ENCODE assay signal across 8 cellular contexts in the genomic region with DNA sequence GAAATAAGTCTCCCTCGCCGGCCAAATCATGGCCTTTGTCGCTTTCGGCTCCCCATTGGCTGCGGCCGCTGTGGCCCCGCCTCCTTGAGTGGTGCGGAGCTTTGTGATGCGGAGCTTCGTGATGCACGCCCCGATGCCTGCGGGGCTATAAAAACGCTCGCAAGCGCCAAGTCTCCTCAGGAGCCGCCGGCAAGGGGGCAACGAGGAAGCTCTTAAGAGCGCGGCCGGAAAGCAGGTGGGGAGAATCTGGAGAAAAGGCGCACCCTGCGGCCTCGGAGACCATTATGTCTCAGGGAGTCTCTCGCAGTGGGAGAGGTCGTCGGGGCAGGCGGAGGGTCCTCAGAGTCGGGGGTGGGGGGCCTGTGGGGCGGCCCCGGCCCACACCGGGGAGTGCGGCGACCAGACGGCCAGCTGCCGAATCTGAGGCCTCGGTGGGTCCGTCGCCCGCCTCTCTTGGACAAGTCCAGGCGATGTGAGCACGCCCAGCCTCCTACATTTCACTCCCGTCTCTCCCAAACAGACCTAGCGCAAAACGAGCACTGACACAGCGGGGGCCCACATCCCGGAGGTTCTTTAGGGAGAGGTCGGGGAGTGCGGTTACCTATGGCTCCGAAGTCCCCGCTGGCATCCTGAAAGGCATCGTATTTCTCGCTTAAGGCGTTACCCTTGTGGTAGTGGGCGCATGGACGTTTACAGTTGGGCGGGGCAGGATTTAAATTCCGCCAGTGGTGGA. TPM values are rescaled to one million over a fixed set of nuclear protein-coding genes. Genes with fewer than 3 reads are reported as not detected.
DNase-seq lines count a peak whose midpoint lies in the region; ATAC-seq and TF ChIP-seq lines count a peak whose summit lies in the region.

A gene with protein sequence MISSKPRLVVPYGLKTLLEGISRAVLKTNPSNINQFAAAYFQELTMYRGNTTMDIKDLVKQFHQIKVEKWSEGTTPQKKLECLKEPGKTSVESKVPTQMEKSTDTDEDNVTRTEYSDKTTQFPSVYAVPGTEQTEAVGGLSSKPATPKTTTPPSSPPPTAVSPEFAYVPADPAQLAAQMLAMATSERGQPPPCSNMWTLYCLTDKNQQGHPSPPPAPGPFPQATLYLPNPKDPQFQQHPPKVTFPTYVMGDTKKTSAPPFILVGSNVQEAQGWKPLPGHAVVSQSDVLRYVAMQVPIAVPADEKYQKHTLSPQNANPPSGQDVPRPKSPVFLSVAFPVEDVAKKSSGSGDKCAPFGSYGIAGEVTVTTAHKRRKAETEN (plus strand): TSS at position 179 of the 733 bp plus-strand sequence. CDS start 4,053 bp downstream, outside the sequence.

- intact Hi-C loops in CD4-positive, alpha-beta memory T cell (cut with micrococcal nuclease): loop anchor here (5.0 kb wide), 1 partner anchor 312 kb away; no protein-coding TSS in a partner anchor
- intact Hi-C loops in Right ventricle myocardium inferior (cut with DNase I): no loop called here

- no peaks in the 10 kb centered on the region for H3K36me3 ChIP-seq in CD4-positive, alpha-beta memory T cell (ENCODE audit: insufficient read depth, low read length)

- peak within 1 kb of the TSS; percentile 86 to 98 (median 92) for H3K4me3 Mint-ChIP-seq in CD4-positive, alpha-beta memory T cell
- H3K4me3 Mint-ChIP-seq in osteocyte (ENCODE audit: unreplicated experiment): peak within 1 kb of the TSS; percentile 91

- H3K27ac Mint-ChIP-seq in CD4-positive, alpha-beta memory T cell: peak within 1 kb of the TSS; percentile 79 to 94 (median 87)
- peak within 1 kb of the TSS; percentile 95 for H3K27ac Mint-ChIP-seq in osteocyte (ENCODE audit: unreplicated experiment)

- CTCF ChIA-PET in CD4-positive, alpha-beta memory T cell (lab: Charles Lee; ENCODE audit: partially characterized antibody): interaction anchor here (0.9 kb wide), 1 partner anchor 20 kb away, joined by 3 read pairs; no protein-coding TSS in a partner anchor

- H3K27me3 Mint-ChIP-seq in CD4-positive, alpha-beta memory T cell: peaks cover 8 to 12% of the 10 kb centered on the region in 2 donors
- H3K27me3 Mint-ChIP-seq in osteocyte (ENCODE audit: unreplicated experiment): no peaks in the 10 kb centered on the region

- peak within 1 kb of the TSS; percentile 49 to 67 for H3K4me3 ChIP-seq in CD4-positive, alpha-beta memory T cell (ENCODE audit: low read length in 2 of 2)

- peak; percentile 94 for ATAC-seq in GM19438 (IDR thresholded peaks at IDR 0.05; ENCODE audit: low read depth, unreplicated experiment)
- peak; percentile 83 for ATAC-seq in Right ventricle myocardium inferior

- TF ChIP-seq CTCF in osteocyte (IDR thresholded peaks at IDR 0.05): no peak

- no peaks in the 10 kb centered on the region for H3K9me3 Mint-ChIP-seq in CD4-positive, alpha-beta memory T cell
- peaks cover 3% of the 10 kb centered on the region for H3K9me3 Mint-ChIP-seq in osteocyte (ENCODE audit: unreplicated experiment)

- POLR2A ChIA-PET in CD4-positive, alpha-beta memory T cell (lab: Charles Lee; ENCODE audit: partially characterized antibody): interaction anchor here (0.6 to 2.0 kb wide), 10 partner anchors 11 to 685 kb away, joined by 3 to 9 read pairs (median 5); no protein-coding TSS in a partner anchor

- H3K27me3 ChIP-seq in CD4-positive, alpha-beta memory T cell (ENCODE audit: insufficient read depth, low read length): peaks cover 7% of the 10 kb centered on the region

- DNase-seq in CD4-positive, alpha-beta memory T cell: peak; percentile 71 to 86 (median 71)
- DNase-seq in HK-2 (ENCODE audit: unreplicated experiment) (peak; percentile 73), SK-N-DZ (ENCODE audit: low spot score) (peak; percentile 92), Right ventricle myocardium inferior (ENCODE audit: missing footprints) (peak; percentile 78), osteocyte (ENCODE audit: extremely low spot score, unreplicated experiment) (peak; percentile 93)
- DNase-seq in activated naive CD8-positive, alpha-beta T cell treated with anti-CD3 and anti-CD28 coated beads, Interleukin-2, amount 50 U/mL, for 16 hours (ENCODE audit: low read depth, low spot score): peak; percentile 51

- no peaks in the 10 kb centered on the region for H3K9me3 ChIP-seq in CD4-positive, alpha-beta memory T cell (ENCODE audit: control insufficient read depth in 1 of 2, low read length in 2 of 2)

- peaks cover 29% of the 10 kb centered on the region for H3K4me1 ChIP-seq in CD4-positive, alpha-beta memory T cell (ENCODE audit: insufficient read depth, low read length)

- H3K27ac ChIP-seq in CD4-positive, alpha-beta memory T cell (ENCODE audit: low read depth, low read length): peak within 1 kb of the TSS; percentile 37
- H3K27ac ChIP-seq in temporal lobe (ENCODE audit: low read depth, low read length): peak within 1 kb of the TSS; percentile 66

- H3K4me1 Mint-ChIP-seq in CD4-positive, alpha-beta memory T cell: peaks cover 26 to 44% (median 34%) of the 10 kb centered on the region in 4 donors
- H3K4me1 Mint-ChIP-seq in osteocyte (ENCODE audit: unreplicated experiment): peaks cover 17% of the 10 kb centered on the region

- H3K36me3 Mint-ChIP-seq in CD4-positive, alpha-beta memory T cell: peaks cover 9 to 10% of the 10 kb centered on the region in 2 donors
- H3K36me3 Mint-ChIP-seq in osteocyte (ENCODE audit: unreplicated experiment): peaks cover 1% of the 10 kb centered on the region

RNA-seq across cellular contexts. Expression of the gene that starts here (rescaled TPM):
- total RNA-seq in CD4-positive, alpha-beta memory T cell: 1 to 10 TPM; 1.3 to 2.2 TPM
- polyA plus RNA-seq in CD4-positive, alpha-beta memory T cell: under 1 TPM; 0.36 to 0.48 TPM
- polyA plus RNA-seq in SK-N-DZ (2014; cell fraction: cytosol; rRNA removed): 7.0 and 8.4 TPM in 2 replicates
- polyA plus RNA-seq in SK-N-DZ (2014; cell fraction: nucleus; rRNA removed): 5.5 and 7.7 TPM in 2 replicates
- not detected for total RNA-seq in Right ventricle myocardium inferior
- 3.9 and 6.8 TPM in 2 replicates for total RNA-seq in osteocyte
- 13.0 TPM for total RNA-seq in temporal lobe

Comparison
In these comparisons a context has a peak if more than half of its experiments do, and no peak if none do; other contexts are left out.
1. Peak in every context shown above with its lines: DNase-seq, ATAC-seq, H3K4me3 ChIP-seq and H3K27ac ChIP-seq.
2. Peak in DNase-seq and ATAC-seq in Right ventricle myocardium inferior; RNA of the gene not detected or under 1 TPM.